In the genomic region with DNA sequence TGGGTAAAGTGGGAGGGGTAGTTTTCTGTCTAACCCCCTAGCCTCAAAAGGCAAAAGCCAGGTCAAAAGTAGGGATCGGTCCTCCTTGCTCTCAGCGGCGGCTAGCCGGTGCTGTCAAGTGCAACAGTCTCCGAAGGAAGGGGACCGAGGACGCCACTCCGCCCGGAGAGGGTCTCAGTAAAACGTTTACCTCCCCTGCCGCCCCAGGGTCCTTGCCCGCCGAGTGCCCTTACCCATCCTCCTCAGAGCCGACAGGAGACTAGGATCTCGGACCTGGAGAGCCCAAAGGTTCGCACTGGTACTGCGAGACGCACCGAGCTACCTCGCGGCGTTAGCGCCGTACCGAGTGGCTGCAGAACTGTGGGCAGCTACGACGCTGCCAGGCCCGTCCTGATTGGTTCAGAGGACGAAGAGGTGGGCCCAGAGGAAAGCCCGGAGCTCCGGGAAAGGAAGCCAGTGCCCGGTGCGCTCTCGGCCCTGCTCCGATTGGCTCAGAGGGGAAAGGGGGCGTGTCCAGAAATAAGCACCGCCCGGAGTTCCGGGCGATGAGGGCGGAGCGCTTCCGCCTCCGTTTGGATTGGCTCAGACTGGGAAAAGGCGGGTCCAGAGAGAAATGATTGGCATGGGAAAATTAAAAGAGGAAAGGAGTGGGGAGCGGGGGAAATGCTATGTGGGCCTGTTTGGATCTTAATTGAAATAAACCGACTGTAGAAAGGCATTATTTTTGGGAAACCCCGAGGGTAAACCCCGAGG, we compare ENCODE assay signal across 8 cellular contexts. TPM values are rescaled to one million over a fixed set of nuclear protein-coding genes. Genes with fewer than 3 reads are reported as not detected.
DNase-seq lines count a peak whose midpoint lies in the region; ATAC-seq and TF ChIP-seq lines count a peak whose summit lies in the region.
"Not testable (repeated sequence)": the region's sequence is repeated elsewhere in the genome, so short reads cannot be mapped to it uniquely, and the experiment has no call there.

A gene with protein sequence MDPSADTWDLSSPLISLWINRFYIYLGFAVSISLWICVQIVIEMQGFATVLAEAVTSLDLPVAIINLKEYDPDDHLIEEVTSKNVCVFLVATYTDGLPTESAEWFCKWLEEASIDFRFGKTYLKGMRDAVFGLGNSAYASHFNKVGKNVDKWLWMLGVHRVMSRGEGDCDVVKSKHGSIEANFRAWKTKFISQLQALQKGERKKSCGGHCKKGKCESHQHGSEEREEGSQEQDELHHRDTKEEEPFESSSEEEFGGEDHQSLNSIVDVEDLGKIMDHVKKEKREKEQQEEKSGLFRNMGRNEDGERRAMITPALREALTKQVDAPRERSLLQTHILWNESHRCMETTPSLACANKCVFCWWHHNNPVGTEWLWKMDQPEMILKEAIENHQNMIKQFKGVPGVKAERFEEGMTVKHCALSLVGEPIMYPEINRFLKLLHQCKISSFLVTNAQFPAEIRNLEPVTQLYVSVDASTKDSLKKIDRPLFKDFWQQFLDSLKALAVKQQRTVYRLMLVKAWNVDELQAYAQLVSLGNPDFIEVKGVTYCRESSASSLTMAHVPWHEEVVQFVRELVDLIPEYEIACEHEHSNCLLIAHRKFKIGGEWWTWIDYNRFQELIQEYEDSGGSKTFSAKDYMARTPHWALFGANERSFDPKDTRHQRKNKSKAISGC (minus strand): TSS at position 362 of the 753 bp plus-strand sequence. CDS start 125 bp downstream, at position 237.

- ATAC-seq in GM19043 (IDR thresholded peaks at IDR 0.05; ENCODE audit: low read depth, unreplicated experiment) (peak; percentile 92), HG03354 (IDR thresholded peaks at IDR 0.05; ENCODE audit: poor library complexity, severe bottlenecking, unreplicated experiment) (peak; percentile 93)
- peak; percentile 95 to 96 for ATAC-seq in activated CD4-positive, CD25-positive, alpha-beta regulatory T cell treated with anti-CD3 and anti-CD28 coated beads, Interleukin-2, amount 50 U/mL, for 24 hours

- peak; percentile 89 for DNase-seq in AG20443 (ENCODE audit: low spot score)
- peak; percentile 81 to 94 for DNase-seq in NCI-H446 (lab: John Stamatoyannopoulos, UW)
- DNase-seq in cerebellar cortex (ENCODE audit: low spot score): peak; percentile 99
- DNase-seq in iris pigment epithelial cell (ENCODE audit: low read depth): peak; percentile 96
- peak; percentile 99 for DNase-seq in spleen

- H3K4me1 ChIP-seq in spleen: peaks cover 12 to 50% (median 32%) of the 10 kb centered on the region in 6 donors

- peak in 6 of 11 experiments; percentile 10 to 44 (median 34) for TF ChIP-seq CTCF in spleen (IDR thresholded peaks at IDR 0.05 in 8 of 11, conservative IDR thresholded peaks at IDR 0.05 in 3 of 11)

- H3K4me3 ChIP-seq in spleen: peak within 1 kb of the TSS; percentile 59 to 83 (median 71)

- H3K36me3 ChIP-seq in spleen: peaks cover 0 to 21% (median 18%) of the 10 kb centered on the region in 6 donors

- TF ChIP-seq POLR2A in spleen (IDR thresholded peaks at IDR 0.05): peak in 2 of 3 donors; percentile 76 to 88

- peak within 1 kb of the TSS; percentile 73 to 97 (median 95) for H3K27ac ChIP-seq in spleen

- intact Hi-C loops in spleen (cut with DNase I; ENCODE audit: low total_unique reads): loop anchor here (10.0 kb wide), 1 partner anchor 617 kb away; no protein-coding TSS in a partner anchor

- H3K9me3 ChIP-seq in spleen: not testable (repeated sequence)

- H3K27me3 ChIP-seq in spleen (replicated peaks in 1 of 7): not testable (repeated sequence)

- 0 to 2% (median 0%) methylated on average over 32 to 49 of the region's 49 CpGs for WGBS in spleen, 5 donors

RNA-seq across cellular contexts. Expression of the gene that starts here (rescaled TPM):
- total RNA-seq in spleen: 1 to 10 TPM; 3.5 to 8.3 (median 4.4) TPM
- polyA plus RNA-seq in spleen: 1 to 10 TPM; 1.2 to 2.0 (median 1.5) TPM

Comparison
In these comparisons a context has a peak if more than half of its experiments do, and no peak if none do; other contexts are left out.
1. Peak in every context shown above with its lines: DNase-seq, ATAC-seq, H3K4me3 ChIP-seq and H3K27ac ChIP-seq.